Comparison of ENCODE assay signal across 12 cellular contexts in the genomic region with DNA sequence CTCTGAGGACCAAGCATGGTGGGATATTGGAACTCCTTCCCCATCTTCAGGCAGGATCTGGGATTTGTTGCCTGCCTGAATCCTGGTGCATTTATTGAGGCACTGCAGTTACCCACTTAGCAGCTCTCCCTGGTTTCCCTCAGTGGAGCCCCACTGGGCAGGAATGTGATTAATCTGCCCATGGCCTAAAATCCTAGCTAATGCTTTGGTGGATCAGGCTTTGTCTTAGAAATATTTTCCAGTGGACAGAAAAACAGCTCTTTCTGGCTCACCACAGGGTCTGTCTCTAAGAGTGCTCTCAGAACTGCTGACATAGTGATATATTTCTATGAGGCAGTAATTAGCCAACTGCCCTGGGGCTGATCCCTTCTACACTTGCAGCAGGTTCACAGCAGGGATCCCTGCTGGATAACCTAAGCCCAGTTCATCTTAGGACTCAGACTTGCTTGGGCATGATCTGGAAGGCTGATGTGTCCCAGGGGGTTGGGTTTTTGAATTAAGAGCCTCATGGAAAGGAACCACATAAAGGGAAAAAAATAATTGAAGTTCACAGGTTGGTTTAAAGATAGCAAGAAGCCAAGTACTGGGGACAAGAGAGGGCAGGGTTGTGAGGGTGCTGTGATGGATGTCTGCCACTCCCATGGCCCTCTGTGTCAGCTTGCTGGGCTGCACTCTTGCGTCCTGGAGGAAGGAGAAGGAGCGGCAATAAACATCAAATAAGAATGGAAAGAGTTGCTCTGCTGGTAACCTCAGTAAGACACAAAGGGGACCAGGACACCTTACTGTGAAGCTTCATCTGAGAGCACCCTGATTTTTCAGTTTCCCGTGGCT. TPM values are rescaled to one million over a fixed set of nuclear protein-coding genes. Genes with fewer than 3 reads are reported as not detected.
DNase-seq lines count a peak whose midpoint lies in the region; ATAC-seq and TF ChIP-seq lines count a peak whose summit lies in the region.
"Had no signal": no experiment of that assay in that cellular context is flagged by ENCODE, and none has a peak within 500 bp of the region (broad histone marks: within the 10 kb centered on the region; RNA-seq: fewer than 3 reads in every experiment).

No MANE protein-coding gene starts in this region.

- intact Hi-C loops in right cardiac atrium (cut with DNase I) = no loop called here

- ATAC-seq in right cardiac atrium = no peak

- 60% methylated on average over 3 of the region's 3 CpGs for WGBS in right cardiac atrium

- TF ChIP-seq CTCF in BE2C (IDR thresholded peaks at IDR 0.05; ENCODE audit: low read depth, low read length) = peak; percentile 30; the same call in 1 of the 2 replicates
- TF ChIP-seq CTCF in fibroblast of villous mesenchyme (IDR thresholded peaks at IDR 0.05; ENCODE audit: insufficient read depth, low read depth, low read length) = peak; percentile 29

- H3K27me3 ChIP-seq in BE2C (no peaks in the 10 kb centered on the region), right cardiac atrium (ENCODE audit: control insufficient read depth, insufficient read depth) (no peaks in the 10 kb centered on the region)
- H3K27me3 ChIP-seq: BLaER1 treated with 17β-estradiol and CSF1 and Interleukin-3, amounts not matched to agents 10 nM and 100 nM; uterus had no signal

- in situ Hi-C loops in G401 (cut with HindIII; ENCODE audit: low sequenced_read_pairs) = no loop called here

- H3K4me1 ChIP-seq in BE2C = peaks cover 3% of the 10 kb centered on the region; the same call in 1 of the 2 replicates
- H3K4me1 ChIP-seq in right cardiac atrium (ENCODE audit: control insufficient read depth, insufficient read depth, low read length) = no peaks in the 10 kb centered on the region
- H3K4me1 ChIP-seq: esophagus muscularis mucosa, uterus had no signal

- H3K4me3 ChIP-seq in BE2C (ENCODE audit: low read depth, low read length) = no peak overlapping the region
- H3K4me3 ChIP-seq in fibroblast of villous mesenchyme (ENCODE audit: low read depth, low read length) = no peak overlapping the region
- no peak overlapping the region for H3K4me3 ChIP-seq in right cardiac atrium (ENCODE audit: low read length)
- H3K4me3 ChIP-seq: BLaER1 treated with 17β-estradiol and CSF1 and Interleukin-3, amounts not matched to agents 10 nM and 100 nM; esophagus muscularis mucosa; uterus had no signal

- peaks cover 9% of the 10 kb centered on the region; the same call in 1 of the 2 replicates for H3K36me3 ChIP-seq in BE2C
- H3K36me3 ChIP-seq: BLaER1 treated with 17β-estradiol and CSF1 and Interleukin-3, amounts not matched to agents 10 nM and 100 nM; esophagus muscularis mucosa; uterus had no signal

- no peak overlapping the region for H3K27ac ChIP-seq in right cardiac atrium (ENCODE audit: low read length)
- H3K27ac ChIP-seq: BLaER1 treated with 17β-estradiol and CSF1 and Interleukin-3, amounts not matched to agents 10 nM and 100 nM; esophagus muscularis mucosa; uterus had no signal

- H3K9me3 ChIP-seq in BE2C (no peaks in the 10 kb centered on the region), right cardiac atrium (ENCODE audit: control insufficient read depth, low read length) (no peaks in the 10 kb centered on the region)
- H3K9me3 ChIP-seq: uterus had no signal

- DNase-seq in BE2C (peak; percentile 62), NCI-H128 (lab: John Stamatoyannopoulos, UW; ENCODE audit: unreplicated experiment) (peak; percentile 81), RPMI8226 (peak; percentile 25), fibroblast of villous mesenchyme (ENCODE audit: low read depth) (peak; percentile 13), T-helper 1 cell (no peak), G401 (ENCODE audit: low spot score) (no peak), right cardiac atrium (no peak)
- no peak for DNase-seq in activated CD4-positive, alpha-beta T cell treated with anti-CD3 and anti-CD28 coated beads for 48 hours
- DNase-seq: stimulated activated CD4-positive, alpha-beta T cell treated with anti-CD3 and anti-CD28 coated beads, Interleukin-2, amount 100 ng/mL, for 48 hours; uterus had no signal

RNA-seq across cellular contexts. Expression of a gene that starts 44.2 kb away (rescaled TPM):
- 9.6 TPM for polyA plus RNA-seq in BE2C (2012; ENCODE audit: insufficient read depth, insufficient read length, low read depth)
- total RNA-seq in fibroblast of villous mesenchyme (11.6 and 17.3 TPM in 2 replicates), right cardiac atrium (10 to 100 TPM; 10.0 to 16.2 (median 11.3) TPM)
- total RNA-seq in G401 (2014; rRNA removed; shearing (Covaris generic)) = 4.9 and 6.9 TPM in 2 replicates
- 1.9 TPM for polyA plus RNA-seq in right cardiac atrium

Comparison
In these comparisons a context has a peak if more than half of its experiments do, and no peak if none do; other contexts are left out.
1. DNase-seq: peak in BE2C (single experiment), NCI-H128 (single experiment), RPMI8226 (single experiment) and fibroblast of villous mesenchyme (single experiment); none in T-helper 1 cell (0 of 5), activated CD4-positive, alpha-beta T cell treated with anti-CD3 and anti-CD28 coated beads for 48 hours (single experiment), G401 (single experiment) and right cardiac atrium (0 of 3).